In genomic region chr3:52874160-52874701, GRCh38 we compare ENCODE assay signal across 18 cellular contexts. TPM values are rescaled to one million over a fixed set of nuclear protein-coding genes. Genes with fewer than 3 reads are reported as not detected.
DNase-seq lines count a peak whose midpoint lies in the region; ATAC-seq and TF ChIP-seq lines count a peak whose summit lies in the region.
"Had no signal": no experiment of that assay in that cellular context is flagged by ENCODE, and none has a peak within 500 bp of the region (broad histone marks: within the 10 kb centered on the region; RNA-seq: fewer than 3 reads in every experiment).

No MANE protein-coding gene starts in this region.

- intact Hi-C loops in natural killer cell (cut with micrococcal nuclease) (no loop called here), esophagus muscularis mucosa (cut with DNase I) (no loop called here)

- H3K36me3 Mint-ChIP-seq in natural killer cell, result no peaks in the 10 kb centered on the region
- no peaks in the 10 kb centered on the region for H3K36me3 Mint-ChIP-seq in natural killer cell treated with Interleukin-12 subunit alpha and Interleukin-12 subunit beta and Interleukin-15 and Interleukin-18, amount 100 ng/mL, for 72 hours
- H3K36me3 Mint-ChIP-seq in central memory CD8-positive, alpha-beta T cell (ENCODE audit: insufficient read depth), result peaks cover 4% of the 10 kb centered on the region
- peaks cover 0 to 7% of the 10 kb centered on the region in 2 donors for H3K36me3 Mint-ChIP-seq in activated naive CD4-positive, alpha-beta T cell treated with anti-CD3 and anti-CD28 coated beads, Interleukin-2, amount 50 U/mL, for 72 hours

- H3K4me3 ChIP-seq in esophagus muscularis mucosa (no peak overlapping the region), upper lobe of left lung (no peak overlapping the region)
- H3K4me3 ChIP-seq: ovary, testis had no signal

- H3K4me3 Mint-ChIP-seq in natural killer cell, result peak overlapping the region; percentile 31
- H3K4me3 Mint-ChIP-seq in natural killer cell treated with Interleukin-12 subunit alpha and Interleukin-12 subunit beta and Interleukin-15 and Interleukin-18, amount 100 ng/mL, for 72 hours, result no peak overlapping the region
- H3K4me3 Mint-ChIP-seq in central memory CD8-positive, alpha-beta T cell, result no peak overlapping the region
- H3K4me3 Mint-ChIP-seq: CD14-positive monocyte had no signal

- H3K27ac Mint-ChIP-seq in natural killer cell, result peak overlapping the region in 1 of 2 donors; percentile 64
- no peak overlapping the region for H3K27ac Mint-ChIP-seq in natural killer cell treated with Interleukin-12 subunit alpha and Interleukin-12 subunit beta and Interleukin-15 and Interleukin-18, amount 100 ng/mL, for 72 hours
- peak overlapping the region; percentile 19 for H3K27ac Mint-ChIP-seq in central memory CD8-positive, alpha-beta T cell (ENCODE audit: low read depth)
- H3K27ac Mint-ChIP-seq in activated naive CD4-positive, alpha-beta T cell treated with anti-CD3 and anti-CD28 coated beads, Interleukin-2, amount 50 U/mL, for 72 hours, result peak overlapping the region in 1 of 2 donors; percentile 47

- TF ChIP-seq CTCF in natural killer cell (IDR thresholded peaks at IDR 0.05), result no peak
- TF ChIP-seq CTCF in esophagus muscularis mucosa (IDR thresholded peaks at IDR 0.05), result no peak
- TF ChIP-seq CTCF in upper lobe of left lung (IDR thresholded peaks at IDR 0.05), result no peak

- H3K27ac ChIP-seq in esophagus muscularis mucosa (replicated peaks in 1 of 4), result no peak overlapping the region
- no peak overlapping the region for H3K27ac ChIP-seq in upper lobe of left lung
- H3K27ac ChIP-seq: ovary, testis had no signal

- peaks cover 3 to 15% (median 9%) of the 10 kb centered on the region in 4 donors for H3K4me1 ChIP-seq in esophagus muscularis mucosa
- H3K4me1 ChIP-seq in upper lobe of left lung, result peaks cover 0 to 37% (median 7%) of the 10 kb centered on the region in 4 donors
- H3K4me1 ChIP-seq: testis had no signal

- no peaks in the 10 kb centered on the region for H3K36me3 ChIP-seq in esophagus muscularis mucosa
- no peaks in the 10 kb centered on the region for H3K36me3 ChIP-seq in upper lobe of left lung
- H3K36me3 ChIP-seq: ovary had no signal

- H3K4me1 Mint-ChIP-seq in natural killer cell, result peaks cover 46 to 61% of the 10 kb centered on the region in 2 donors
- H3K4me1 Mint-ChIP-seq in natural killer cell treated with Interleukin-12 subunit alpha and Interleukin-12 subunit beta and Interleukin-15 and Interleukin-18, amount 100 ng/mL, for 72 hours (ENCODE audit: low read depth in 2 of 2), result peaks cover 29 to 41% of the 10 kb centered on the region in 2 donors
- peaks cover 60% of the 10 kb centered on the region for H3K4me1 Mint-ChIP-seq in central memory CD8-positive, alpha-beta T cell

- TF ChIP-seq EP300 in esophagus muscularis mucosa (IDR thresholded peaks at IDR 0.05) (no peak), upper lobe of left lung (IDR thresholded peaks at IDR 0.05) (no peak)

- H3K9me3 Mint-ChIP-seq in natural killer cell, result no peaks in the 10 kb centered on the region
- H3K9me3 Mint-ChIP-seq in natural killer cell treated with Interleukin-12 subunit alpha and Interleukin-12 subunit beta and Interleukin-15 and Interleukin-18, amount 100 ng/mL, for 72 hours, result no peaks in the 10 kb centered on the region
- no peaks in the 10 kb centered on the region for H3K9me3 Mint-ChIP-seq in central memory CD8-positive, alpha-beta T cell
- H3K9me3 Mint-ChIP-seq in activated naive CD4-positive, alpha-beta T cell treated with anti-CD3 and anti-CD28 coated beads, Interleukin-2, amount 50 U/mL, for 72 hours, result no peaks in the 10 kb centered on the region
- H3K9me3 Mint-ChIP-seq: CD14-positive monocyte had no signal

- DNase-seq in natural killer cell (no peak), esophagus muscularis mucosa (ENCODE audit: extremely low spot score) (no peak), upper lobe of left lung (no peak)
- no peak for DNase-seq in natural killer cell treated with Interleukin-12 subunit alpha and Interleukin-12 subunit beta and Interleukin-15 and Interleukin-18, amount 100 ng/mL, for 72 hours (ENCODE audit: low spot score)
- no peak for DNase-seq in central memory CD8-positive, alpha-beta T cell (ENCODE audit: low spot score in 2 of 2)
- no peak for DNase-seq in activated naive CD4-positive, alpha-beta T cell treated with anti-CD3 and anti-CD28 coated beads, Interleukin-2, amount 50 U/mL, for 72 hours (ENCODE audit: low spot score in 2 of 2)
- DNase-seq: ACHN; activated CD4-positive, alpha-beta T cell treated with anti-CD3 and anti-CD28 coated beads for 48 hours; effector CD8-positive, alpha-beta T cell; kidney glomerular epithelial cell; NCI-H774; ovary; right cardiac atrium; stimulated activated CD8-positive, alpha-beta memory T cell treated with anti-CD3 and anti-CD28 coated beads, Interleukin-4, amount 100 ng/mL, for 48 hours; testis had no signal

- H3K27me3 ChIP-seq in esophagus muscularis mucosa, result no peaks in the 10 kb centered on the region
- H3K27me3 ChIP-seq in upper lobe of left lung, result no peaks in the 10 kb centered on the region
- H3K27me3 ChIP-seq: ovary, testis had no signal

- no peaks in the 10 kb centered on the region for H3K27me3 Mint-ChIP-seq in natural killer cell (ENCODE audit: low read depth in 2 of 2)
- H3K27me3 Mint-ChIP-seq in natural killer cell treated with Interleukin-12 subunit alpha and Interleukin-12 subunit beta and Interleukin-15 and Interleukin-18, amount 100 ng/mL, for 72 hours, result no peaks in the 10 kb centered on the region
- no peaks in the 10 kb centered on the region for H3K27me3 Mint-ChIP-seq in central memory CD8-positive, alpha-beta T cell

- ATAC-seq in natural killer cell, result peak in 2 of 3 donors; percentile 42 to 63
- no peak for ATAC-seq in natural killer cell treated with Interleukin-12 subunit alpha and Interleukin-12 subunit beta and Interleukin-15 and Interleukin-18, amount 100 ng/mL, for 72 hours
- peak; percentile 59 for ATAC-seq in HG02981 (IDR thresholded peaks at IDR 0.05; ENCODE audit: unreplicated experiment)
- ATAC-seq in central memory CD8-positive, alpha-beta T cell (replicated peaks; ENCODE audit: extremely low read depth, poor library complexity, severe bottlenecking), result no peak
- no peak for ATAC-seq in upper lobe of left lung (ENCODE audit: low FRiP score in 2 of 2)
- ATAC-seq in HG03432 (IDR thresholded peaks at IDR 0.05; ENCODE audit: unreplicated experiment), result no peak
- no peak for ATAC-seq in activated naive CD4-positive, alpha-beta T cell treated with anti-CD3 and anti-CD28 coated beads, Interleukin-2, amount 50 U/mL, for 72 hours
- ATAC-seq: right cardiac atrium had no signal

- no peak for TF ChIP-seq POLR2A in esophagus muscularis mucosa (IDR thresholded peaks at IDR 0.05; ENCODE audit: low read depth)
- no peak for TF ChIP-seq POLR2A in upper lobe of left lung (IDR thresholded peaks at IDR 0.05)

- H3K9me3 ChIP-seq in esophagus muscularis mucosa (no peaks in the 10 kb centered on the region), upper lobe of left lung (no peaks in the 10 kb centered on the region)
- H3K9me3 ChIP-seq: ovary, testis had no signal

- 80% methylated on average over 5 of the region's 5 CpGs for WGBS in esophagus muscularis mucosa
- 68 to 71% methylated on average over 5 of the region's 5 CpGs for WGBS in upper lobe of left lung, 2 donors

RNA-seq across cellular contexts. Expression of gene STIMATE, which starts 23.1 kb away (rescaled TPM):
- total RNA-seq in natural killer cell (10 to 100 TPM; 24.6 to 35.0 (median 33.1) TPM), esophagus muscularis mucosa (10 to 100 TPM; 10.4 to 23.6 (median 14.7) TPM), upper lobe of left lung (10 to 100 TPM; 39.7 to 87.0 (median 44.9) TPM)
- 10 to 100 TPM; 19.8 to 31.1 TPM for total RNA-seq in natural killer cell treated with Interleukin-12 subunit alpha and Interleukin-12 subunit beta and Interleukin-15 and Interleukin-18, amount 100 ng/mL, for 72 hours
- 10 to 100 TPM; 16.6 to 24.0 TPM for total RNA-seq in activated naive CD4-positive, alpha-beta T cell treated with anti-CD3 and anti-CD28 coated beads, Interleukin-2, amount 50 U/mL, for 72 hours

RNA-seq across cellular contexts. Expression of gene MUSTN1, which starts 39.4 kb away (rescaled TPM):
- total RNA-seq in natural killer cell (1 to 10 TPM; 5.3 to 7.7 (median 6.8) TPM), esophagus muscularis mucosa (10 to 100 TPM in 3 of 4 donors, 1 to 10 TPM in 1; 6.6 to 17.7 (median 12.5) TPM), upper lobe of left lung (10 to 100 TPM in 2 of 6 donors, 1 to 10 TPM in 4; 1.2 to 62.9 (median 6.5) TPM)
- total RNA-seq in natural killer cell treated with Interleukin-12 subunit alpha and Interleukin-12 subunit beta and Interleukin-15 and Interleukin-18, amount 100 ng/mL, for 72 hours, result 1 to 10 TPM in 1 of 2 donors, not detected in 1; 1.3 TPM
- total RNA-seq in activated naive CD4-positive, alpha-beta T cell treated with anti-CD3 and anti-CD28 coated beads, Interleukin-2, amount 50 U/mL, for 72 hours, result 1 to 10 TPM in 1 of 2 donors, under 1 TPM in 1; 0.51 to 3.6 TPM

RNA-seq across cellular contexts. Expression of gene ITIH4, which starts 43.8 kb away (rescaled TPM):
- total RNA-seq in natural killer cell (10 to 100 TPM; 28.2 to 33.0 (median 32.8) TPM), esophagus muscularis mucosa (1 to 10 TPM; 2.0 to 4.6 (median 2.8) TPM), upper lobe of left lung (100 to 1,000 TPM in 1 of 6 donors, 10 to 100 TPM in 4, 1 to 10 TPM in 1; 9.9 to 102 (median 21.8) TPM)
- total RNA-seq in natural killer cell treated with Interleukin-12 subunit alpha and Interleukin-12 subunit beta and Interleukin-15 and Interleukin-18, amount 100 ng/mL, for 72 hours, result 10 to 100 TPM in 1 of 2 donors, 1 to 10 TPM in 1; 8.5 to 14.6 TPM
- total RNA-seq in activated naive CD4-positive, alpha-beta T cell treated with anti-CD3 and anti-CD28 coated beads, Interleukin-2, amount 50 U/mL, for 72 hours, result 10 to 100 TPM in 1 of 2 donors, 1 to 10 TPM in 1; 1.5 to 16.5 TPM

Comparison
In these comparisons a context has a peak if more than half of its experiments do, and no peak if none do; other contexts are left out.
1. ATAC-seq: peak in natural killer cell (2 of 3) and HG02981 (single experiment); none in natural killer cell treated with Interleukin-12 subunit alpha and Interleukin-12 subunit beta and Interleukin-15 and Interleukin-18, amount 100 ng/mL, for 72 hours (0 of 2), central memory CD8-positive, alpha-beta T cell (single experiment), upper lobe of left lung (0 of 2), HG03432 (single experiment) and activated naive CD4-positive, alpha-beta T cell treated with anti-CD3 and anti-CD28 coated beads, Interleukin-2, amount 50 U/mL, for 72 hours (0 of 2).